In genomic region chr20:19453781-19454310, GRCh38 we compare ENCODE assay signal across 31 cellular contexts.
DNase-seq lines count a peak whose midpoint lies in the region; ATAC-seq, FAIRE-seq and TF ChIP-seq lines count a peak whose summit lies in the region.
"Had no signal": no experiment of that assay in that cellular context is flagged by ENCODE, and none has a peak within 500 bp of the region (broad histone marks: within the 10 kb centered on the region; RNA-seq: fewer than 3 reads in every experiment).

No MANE protein-coding gene starts in this region.

- DNase-seq in A549 (ENCODE audit: low read depth in 1 of 2, low spot score in 1 of 2) (no peak), NCI-H2227 (lab: John Stamatoyannopoulos, UW; ENCODE audit: unreplicated experiment) (peak; percentile 35), hepatocyte (ENCODE audit: low spot score) (peak; percentile 16), omental fat pad (ENCODE audit: low spot score) (no peak), erythroblast (lab: John Stamatoyannopoulos, UW) (no peak), H4 (ENCODE audit: low spot score) (no peak), left lobe of liver (ENCODE audit: low spot score) (no peak)
- DNase-seq: ACHN; activated CD4-positive, alpha-beta T cell treated with anti-CD3 and anti-CD28 coated beads, Interleukin-2, amount 50 U/mL, for 4 hours; activated CD4-positive, CD25-positive, alpha-beta regulatory T cell; activated naive CD4-positive, alpha-beta T cell; activated T-cell treated with anti-CD3 and anti-CD28 coated beads, Interleukin-2, amount 50 U/mL, for 72 hours; adrenal gland; brain microvascular endothelial cell; DMS53; lower lobe of right lung; mucosa of descending colon; NCI-H510A treated with DMSO at 0.1 percent for 48 hours; NK-92 treated with Interleukin-12 subunit alpha and Interleukin-12 subunit beta, amount 100 ng/mL, for 24 hours; stimulated activated naive CD8-positive, alpha-beta T cell treated with anti-CD3 and anti-CD28 coated beads, Interleukin-15, amount 100 ng/mL, for 72 hours; T-cell had no signal

- H3K27me3 ChIP-seq in hepatocyte: no peaks in the 10 kb centered on the region
- H3K27me3 ChIP-seq: adrenal gland, BLaER1, brain microvascular endothelial cell had no signal

- H4K20me1 ChIP-seq in hepatocyte (ENCODE audit: insufficient read depth, poor library complexity, severe bottlenecking): no peaks in the 10 kb centered on the region
- H4K20me1 ChIP-seq: BLaER1 had no signal

- TF ChIP-seq CTCF in A549 (IDR thresholded peaks at IDR 0.05) (no peak), hepatocyte (IDR thresholded peaks at IDR 0.05; ENCODE audit: poor library complexity) (no peak), omental fat pad (IDR thresholded peaks at IDR 0.05) (no peak)

- no peak for TF ChIP-seq EP300 in A549 (IDR thresholded peaks at IDR 0.05)

- no peak for TF ChIP-seq RAD21 in A549 (conservative IDR thresholded peaks at IDR 0.05 in 1 of 2, IDR thresholded peaks at IDR 0.05 in 1 of 2)

- CTCF ChIA-PET in A549 (lab: Yijun Ruan, JAX): interaction anchor here (1.2 kb wide), 1 partner anchor 209 kb away, joined by 3 read pairs; no protein-coding TSS in a partner anchor

- no peaks in the 10 kb centered on the region for H3K9me2 ChIP-seq in hepatocyte (replicated peaks; ENCODE audit: insufficient read depth)

- H3K4me2 ChIP-seq in A549 (no peak overlapping the region), hepatocyte (no peak overlapping the region)
- H3K4me2 ChIP-seq: KMS-11 had no signal

- H3K4me3 ChIP-seq in A549: no peak overlapping the region
- no peak overlapping the region for H3K4me3 ChIP-seq in hepatocyte
- H3K4me3 ChIP-seq: adrenal gland, BLaER1, lower lobe of right lung, mucosa of descending colon, prostate gland, SJSA1, skin epidermis had no signal

- H3K27ac ChIP-seq in A549 (no peak overlapping the region), hepatocyte (no peak overlapping the region)
- H3K27ac ChIP-seq: adrenal gland, BLaER1, brain microvascular endothelial cell, KMS-11, lower lobe of right lung, prostate gland, SJSA1, skin epidermis had no signal

- WGBS in A549 (ENCODE audit: missing lambda C conversion rate): 25% methylated on average over 7 of the region's 7 CpGs
- 59% methylated on average over 7 of the region's 7 CpGs for WGBS in hepatocyte (ENCODE audit: low lambda C conversion rate, missing lambda C conversion rate)

- no peaks in the 10 kb centered on the region for H3K4me1 ChIP-seq in A549
- no peaks in the 10 kb centered on the region for H3K4me1 ChIP-seq in hepatocyte (ENCODE audit: insufficient read depth)
- H3K4me1 ChIP-seq: adrenal gland, prostate gland, SJSA1 had no signal

- no peaks in the 10 kb centered on the region for H3K79me2 ChIP-seq in hepatocyte

- no peak overlapping the region for H2AFZ ChIP-seq in hepatocyte

- H3K9me3 ChIP-seq in A549: no peaks in the 10 kb centered on the region
- no peaks in the 10 kb centered on the region for H3K9me3 ChIP-seq in hepatocyte (ENCODE audit: low read depth)
- H3K9me3 ChIP-seq: adrenal gland, BLaER1, lower lobe of right lung, mucosa of descending colon, prostate gland, SJSA1 had no signal

- POLR2A ChIA-PET in A549 (lab: Yijun Ruan, JAX): no interaction called here

- ATAC-seq in A549 (no peak), omental fat pad (ENCODE audit: low FRiP score) (peak; percentile 34), HG02759 (IDR thresholded peaks at IDR 0.05; ENCODE audit: unreplicated experiment) (no peak), left lobe of liver (no peak)
- ATAC-seq: activated T-cell treated with anti-CD3 and anti-CD28 coated beads, Interleukin-2, amount 50 U/mL, for 72 hours; HCT116; mucosa of descending colon; stimulated activated naive CD8-positive, alpha-beta T cell treated with anti-CD3 and anti-CD28 coated beads, Interleukin-15, amount 100 ng/mL, for 72 hours; T-cell had no signal

- TF ChIP-seq POLR2A in A549 (IDR thresholded peaks at IDR 0.05; ENCODE audit: low read length) (no peak), erythroblast (IDR thresholded peaks at IDR 0.05; ENCODE audit: low read length) (no peak)

- no peaks in the 10 kb centered on the region for H3K36me3 ChIP-seq in hepatocyte (replicated peaks; ENCODE audit: insufficient read depth, low read depth)
- H3K36me3 ChIP-seq: adrenal gland, BLaER1, brain microvascular endothelial cell, lower lobe of right lung, prostate gland, SJSA1 had no signal

- FAIRE-seq in A549 (lab: Jason Lieb, UNC): no peak
- FAIRE-seq: GM18507, HTR-8/SVneo, kidney had no signal

TF ChIP-seq in A549, 52 proteins besides CTCF, POLR2A, EP300 and RAD21:
- TF ChIP-seq CHD2 (IDR thresholded peaks at IDR 0.05; ENCODE audit: low read length, partially characterized antibody) (no peak), MAFK (IDR thresholded peaks at IDR 0.05; ENCODE audit: partially characterized antibody) (peak; percentile 58)

Comparison
In these comparisons a context has a peak if more than half of its experiments do, and no peak if none do; other contexts are left out.
1. DNase-seq: peak in NCI-H2227 (single experiment) and hepatocyte (single experiment); none in A549 (0 of 2), omental fat pad (single experiment), erythroblast (0 of 2), H4 (single experiment) and left lobe of liver (single experiment).